ENCODE assay signal across 13 cellular contexts in genomic region chr2:190182071-190182524, GRCh38.
A peak's percentile ranks its signal among the peaks of the same experiment; 100 is the strongest.
DNase-seq lines count a peak whose midpoint lies in the region; ATAC-seq and TF ChIP-seq lines count a peak whose summit lies in the region.
"Had no signal": no experiment of that assay in that cellular context is flagged by ENCODE, and none has a peak within 500 bp of the region (broad histone marks: within the 10 kb centered on the region; RNA-seq: fewer than 3 reads in every experiment).

No MANE protein-coding gene starts in this region.

- ATAC-seq in GM18519 (IDR thresholded peaks at IDR 0.05; ENCODE audit: low FRiP score, unreplicated experiment) (peak; percentile 36), GM21717 (IDR thresholded peaks at IDR 0.05; ENCODE audit: unreplicated experiment) (peak; percentile 43), natural killer cell (no peak)
- ATAC-seq: naive thymus-derived CD4-positive, alpha-beta T cell; stimulated activated effector memory CD8-positive, alpha-beta T cell treated with anti-CD3 and anti-CD28 coated beads, Interleukin-12 subunit alpha, Interleukin-12 subunit beta, amount 100 ng/mL, for 72 hours had no signal

- TF ChIP-seq CTCF in OCI-LY3 (IDR thresholded peaks at IDR 0.05; ENCODE audit: low read depth, low read length) (no peak), natural killer cell (IDR thresholded peaks at IDR 0.05) (no peak)

- no peak overlapping the region for H3K27ac ChIP-seq in OCI-LY3 (ENCODE audit: low read length)

- H4K20me1 ChIP-seq in OCI-LY3 (ENCODE audit: insufficient read depth, low read length) = no peaks in the 10 kb centered on the region

- peak overlapping the region; percentile 2 for H3K4me3 Mint-ChIP-seq in natural killer cell
- H3K4me3 Mint-ChIP-seq: activated CD4-positive, alpha-beta memory T cell treated with anti-CD3 and anti-CD28 coated beads, Interleukin-2, amount 10 ng/mL, durations not matched to agents 7 days and 5 days; activated naive CD8-positive, alpha-beta T cell treated with anti-CD3 and anti-CD28 coated beads for 36 hours; stimulated activated effector memory CD8-positive, alpha-beta T cell treated with anti-CD3 and anti-CD28 coated beads, Interleukin-12 subunit alpha, Interleukin-12 subunit beta, amount 100 ng/mL, for 72 hours had no signal

- DNase-seq in natural killer cell = no peak
- no peak for DNase-seq in central memory CD4-positive, alpha-beta T cell
- no peak for DNase-seq in kidney glomerular epithelial cell (lab: John Stamatoyannopoulos, UW)
- no peak for DNase-seq in H4 (ENCODE audit: low spot score)
- DNase-seq in activated naive CD4-positive, alpha-beta T cell treated with anti-CD3 and anti-CD28 coated beads, Interleukin-2, amount 50 U/mL, for 16 hours = no peak
- DNase-seq: activated CD4-positive, alpha-beta memory T cell treated with anti-CD3 and anti-CD28 coated beads, Interleukin-2, amount 10 ng/mL, durations not matched to agents 7 days and 5 days; activated naive CD8-positive, alpha-beta T cell treated with anti-CD3 and anti-CD28 coated beads for 36 hours; naive thymus-derived CD4-positive, alpha-beta T cell; NCI-H2171 had no signal

- no peaks in the 10 kb centered on the region for H3K9me3 Mint-ChIP-seq in natural killer cell
- H3K9me3 Mint-ChIP-seq: activated CD4-positive, alpha-beta memory T cell treated with anti-CD3 and anti-CD28 coated beads, Interleukin-2, amount 10 ng/mL, durations not matched to agents 7 days and 5 days; activated naive CD8-positive, alpha-beta T cell treated with anti-CD3 and anti-CD28 coated beads for 36 hours; stimulated activated effector memory CD8-positive, alpha-beta T cell treated with anti-CD3 and anti-CD28 coated beads, Interleukin-12 subunit alpha, Interleukin-12 subunit beta, amount 100 ng/mL, for 72 hours had no signal

- peak overlapping the region; percentile 86 for H3K4me3 ChIP-seq in OCI-LY3 (ENCODE audit: low read length)

- peaks cover 11 to 17% of the 10 kb centered on the region in 2 donors for H3K4me1 Mint-ChIP-seq in natural killer cell
- H3K4me1 Mint-ChIP-seq: stimulated activated effector memory CD8-positive, alpha-beta T cell treated with anti-CD3 and anti-CD28 coated beads, Interleukin-12 subunit alpha, Interleukin-12 subunit beta, amount 100 ng/mL, for 72 hours had no signal

- peaks cover 34% of the 10 kb centered on the region for H3K4me1 ChIP-seq in OCI-LY3 (ENCODE audit: low read length)

- no peak overlapping the region for H3K27ac Mint-ChIP-seq in natural killer cell
- H3K27ac Mint-ChIP-seq: activated CD4-positive, alpha-beta memory T cell treated with anti-CD3 and anti-CD28 coated beads, Interleukin-2, amount 10 ng/mL, durations not matched to agents 7 days and 5 days; activated naive CD8-positive, alpha-beta T cell treated with anti-CD3 and anti-CD28 coated beads for 36 hours; naive thymus-derived CD4-positive, alpha-beta T cell; stimulated activated effector memory CD8-positive, alpha-beta T cell treated with anti-CD3 and anti-CD28 coated beads, Interleukin-12 subunit alpha, Interleukin-12 subunit beta, amount 100 ng/mL, for 72 hours had no signal

- H3K27me3 Mint-ChIP-seq in natural killer cell (ENCODE audit: low read depth in 2 of 2) = peaks cover 0 to 24% of the 10 kb centered on the region in 2 donors

- no peak overlapping the region for H3K9ac ChIP-seq in OCI-LY3 (ENCODE audit: low read length)

- H3K4me2 ChIP-seq in OCI-LY3 (ENCODE audit: low read length) = peak overlapping the region; percentile 82

- H2AFZ ChIP-seq in OCI-LY3 (ENCODE audit: low read depth, low read length) = no peak overlapping the region

- H3K79me2 ChIP-seq in OCI-LY3 (ENCODE audit: low read length) = no peaks in the 10 kb centered on the region

- no peaks in the 10 kb centered on the region for H3K9me3 ChIP-seq in OCI-LY3 (ENCODE audit: insufficient read depth, low read length)

- H3K27me3 ChIP-seq in OCI-LY3 (ENCODE audit: low read depth, low read length) = no peaks in the 10 kb centered on the region

- H3K36me3 ChIP-seq in OCI-LY3 (replicated peaks; ENCODE audit: low read depth, low read length) = no peaks in the 10 kb centered on the region

- intact Hi-C loops in natural killer cell (cut with micrococcal nuclease) = no loop called here

- H3K36me3 Mint-ChIP-seq in natural killer cell = no peaks in the 10 kb centered on the region
- H3K36me3 Mint-ChIP-seq: activated naive CD8-positive, alpha-beta T cell treated with anti-CD3 and anti-CD28 coated beads for 36 hours had no signal

Comparison
In these comparisons a context has a peak if more than half of its experiments do, and no peak if none do; other contexts are left out.
1. ATAC-seq: peak in GM18519 (single experiment) and GM21717 (single experiment); none in natural killer cell (0 of 3).